ENCODE assay signal across 11 cellular contexts in the genomic region with DNA sequence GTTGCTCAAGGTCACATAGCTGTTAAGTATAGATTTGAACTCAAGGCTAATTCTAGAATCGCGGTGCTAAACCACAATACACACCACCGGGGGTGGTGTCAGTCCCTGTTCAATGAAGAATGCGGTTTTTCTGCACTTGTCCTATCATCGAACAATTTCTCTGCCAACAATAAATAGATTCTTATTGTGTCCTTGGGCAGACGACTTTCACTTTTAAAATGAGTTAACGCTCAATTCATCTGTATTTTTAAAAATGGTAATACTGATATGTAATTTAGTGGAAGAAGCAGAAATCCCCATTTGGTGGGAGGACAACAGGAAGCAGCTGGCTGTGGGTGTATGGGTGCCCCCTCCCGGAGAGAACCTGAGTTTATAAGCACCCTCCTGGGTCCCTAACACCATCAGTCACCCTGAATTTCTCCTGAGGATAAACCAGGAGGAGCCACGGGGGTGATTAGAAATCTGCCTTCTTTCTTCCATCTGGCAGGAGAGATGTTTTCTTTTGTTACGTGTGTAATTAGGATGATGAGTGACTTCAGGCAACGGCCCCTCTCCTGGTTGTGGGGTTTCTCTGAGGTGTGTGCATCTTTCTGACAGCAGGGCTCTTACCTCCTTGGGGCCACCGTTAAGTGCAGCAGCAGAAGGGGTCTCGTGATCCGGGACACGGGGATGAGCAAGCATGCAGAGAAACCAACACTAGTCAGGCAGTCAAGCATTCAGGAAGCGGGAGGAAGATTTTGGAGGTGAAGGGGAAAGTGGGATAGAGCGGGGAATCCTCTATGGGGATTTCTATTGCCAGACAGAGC.
DNase-seq lines count a peak whose midpoint lies in the region; ATAC-seq and TF ChIP-seq lines count a peak whose summit lies in the region.
"Had no signal": no experiment of that assay in that cellular context is flagged by ENCODE, and none has a peak within 500 bp of the region (broad histone marks: within the 10 kb centered on the region; RNA-seq: fewer than 3 reads in every experiment).

No MANE protein-coding gene starts in this region.

- peaks cover 48% of the 10 kb centered on the region for H3K36me3 Mint-ChIP-seq in activated T-helper 1 cell treated with anti-CD3 and anti-CD28 coated beads, Interleukin-12 subunit alpha, Interleukin-12 subunit beta, Interleukin-2, Interleukin-4 antibody, amounts not matched to agents 30 ng/mL and 10 ng/mL and 1 ng/mL, durations not matched to agents 14 hours and 24 hours and 36 hours (ENCODE audit: low read depth)

- intact Hi-C loops in activated T-helper 1 cell treated with anti-CD3 and anti-CD28 coated beads, Interleukin-12 subunit alpha, Interleukin-12 subunit beta, Interleukin-2, Interleukin-4 antibody, amounts not matched to agents 30 ng/mL and 10 ng/mL and 1 ng/mL, durations not matched to agents 14 hours and 24 hours and 36 hours (cut with micrococcal nuclease) = no loop called here
- intact Hi-C loops in upper lobe of right lung (cut with DNase I) = no loop called here

- H3K27ac ChIP-seq in upper lobe of right lung = no peak overlapping the region
- H3K27ac ChIP-seq: colonic mucosa had no signal

- H3K9me3 ChIP-seq in upper lobe of right lung = no peaks in the 10 kb centered on the region
- H3K9me3 ChIP-seq: colonic mucosa had no signal

- H3K4me3 Mint-ChIP-seq in activated T-helper 1 cell treated with anti-CD3 and anti-CD28 coated beads, Interleukin-12 subunit alpha, Interleukin-12 subunit beta, Interleukin-2, Interleukin-4 antibody, amounts not matched to agents 30 ng/mL and 10 ng/mL and 1 ng/mL, durations not matched to agents 14 hours and 24 hours and 36 hours = no peak overlapping the region

- H3K27me3 Mint-ChIP-seq in activated T-helper 1 cell treated with anti-CD3 and anti-CD28 coated beads, Interleukin-12 subunit alpha, Interleukin-12 subunit beta, Interleukin-2, Interleukin-4 antibody, amounts not matched to agents 30 ng/mL and 10 ng/mL and 1 ng/mL, durations not matched to agents 14 hours and 24 hours and 36 hours (ENCODE audit: insufficient read depth) = no peaks in the 10 kb centered on the region

- DNase-seq in CD1c-positive myeloid dendritic cell (ENCODE audit: extremely low spot score) (peak; percentile 5), AML-193 (lab: John Stamatoyannopoulos, UW) (no peak), NOMO-1 treated with DMSO at 0.1 percent for 48 hours (lab: John Stamatoyannopoulos, UW; ENCODE audit: unreplicated experiment) (no peak), upper lobe of right lung (no peak)
- no peak for DNase-seq in activated T-helper 1 cell treated with anti-CD3 and anti-CD28 coated beads, Interleukin-12 subunit alpha, Interleukin-12 subunit beta, Interleukin-2, Interleukin-4 antibody, amounts not matched to agents 30 ng/mL and 10 ng/mL and 1 ng/mL, durations not matched to agents 14 hours and 24 hours and 36 hours (ENCODE audit: low spot score)
- DNase-seq: activated effector memory CD4-positive, alpha-beta T cell treated with anti-CD3 and anti-CD28 coated beads, Interleukin-2, amount 50 U/mL, for 16 hours; colonic mucosa; heart left ventricle had no signal

- peak; percentile 53 for ATAC-seq in GM18870 (IDR thresholded peaks at IDR 0.05; ENCODE audit: unreplicated experiment)
- ATAC-seq in HG02981 (IDR thresholded peaks at IDR 0.05; ENCODE audit: unreplicated experiment) = peak; percentile 30
- no peak for ATAC-seq in esophagus mucosa
- ATAC-seq in upper lobe of right lung = no peak
- ATAC-seq: heart left ventricle had no signal

- H3K4me3 ChIP-seq in upper lobe of right lung = no peak overlapping the region
- H3K4me3 ChIP-seq: colonic mucosa, heart left ventricle had no signal

- H3K4me1 ChIP-seq in upper lobe of right lung = no peaks in the 10 kb centered on the region
- H3K4me1 ChIP-seq: colonic mucosa had no signal

- no peaks in the 10 kb centered on the region for H3K36me3 ChIP-seq in upper lobe of right lung
- H3K36me3 ChIP-seq: colonic mucosa, heart left ventricle had no signal

- no peak for TF ChIP-seq CTCF in upper lobe of right lung (IDR thresholded peaks at IDR 0.05)

- peaks cover 56% of the 10 kb centered on the region for H3K4me1 Mint-ChIP-seq in activated T-helper 1 cell treated with anti-CD3 and anti-CD28 coated beads, Interleukin-12 subunit alpha, Interleukin-12 subunit beta, Interleukin-2, Interleukin-4 antibody, amounts not matched to agents 30 ng/mL and 10 ng/mL and 1 ng/mL, durations not matched to agents 14 hours and 24 hours and 36 hours (ENCODE audit: low read depth)

- peak overlapping the region; percentile 41 for H3K27ac Mint-ChIP-seq in activated T-helper 1 cell treated with anti-CD3 and anti-CD28 coated beads, Interleukin-12 subunit alpha, Interleukin-12 subunit beta, Interleukin-2, Interleukin-4 antibody, amounts not matched to agents 30 ng/mL and 10 ng/mL and 1 ng/mL, durations not matched to agents 14 hours and 24 hours and 36 hours

- H3K9me3 Mint-ChIP-seq in activated T-helper 1 cell treated with anti-CD3 and anti-CD28 coated beads, Interleukin-12 subunit alpha, Interleukin-12 subunit beta, Interleukin-2, Interleukin-4 antibody, amounts not matched to agents 30 ng/mL and 10 ng/mL and 1 ng/mL, durations not matched to agents 14 hours and 24 hours and 36 hours = no peaks in the 10 kb centered on the region

- H3K27me3 ChIP-seq in upper lobe of right lung = peaks cover 12% of the 10 kb centered on the region
- H3K27me3 ChIP-seq: colonic mucosa, heart left ventricle had no signal

Comparison
In these comparisons a context has a peak if more than half of its experiments do, and no peak if none do; other contexts are left out.
1. ATAC-seq: peak in GM18870 (single experiment) and HG02981 (single experiment); none in esophagus mucosa (single experiment) and upper lobe of right lung (single experiment).